ENCODE assay signal across 13 cellular contexts in the genomic region with DNA sequence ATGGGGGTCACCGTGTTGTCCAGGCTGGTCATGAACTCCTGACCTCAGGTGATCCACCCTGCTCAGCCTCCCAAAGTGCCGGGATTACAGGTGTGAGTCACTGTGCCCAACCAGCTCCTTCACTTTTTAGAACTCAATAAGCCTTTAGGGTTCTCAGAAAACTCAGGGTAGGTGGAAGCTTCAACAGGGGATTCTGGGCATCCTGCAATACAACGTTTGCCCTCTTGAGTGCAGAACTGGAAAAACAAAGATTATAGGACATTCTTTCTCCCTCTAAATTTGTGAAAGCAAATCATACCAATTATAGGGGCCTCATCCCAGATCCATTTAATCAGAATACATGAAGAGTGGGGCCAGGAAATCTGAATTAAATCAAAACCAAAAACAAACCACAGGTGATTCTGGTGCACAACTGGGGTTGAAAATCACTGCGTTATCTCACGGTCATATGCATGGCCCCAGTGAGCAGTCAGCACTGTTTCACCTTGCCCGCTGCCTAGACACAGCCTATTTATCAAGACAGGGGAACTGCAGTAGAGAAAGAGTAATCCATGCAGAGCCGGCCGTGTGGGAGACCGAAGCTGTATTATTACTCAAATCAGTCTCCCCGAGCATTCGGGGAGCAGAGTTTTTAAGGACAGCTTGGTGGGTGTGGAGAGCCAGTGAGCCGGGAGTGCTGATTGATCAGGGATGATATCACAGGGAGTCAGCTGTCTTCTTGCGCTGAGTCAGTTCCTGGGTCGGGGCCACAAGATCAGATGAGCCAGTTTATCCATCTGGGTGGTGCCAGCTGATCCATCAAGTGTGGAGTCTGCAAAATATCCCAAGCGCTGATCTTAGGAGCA. TPM values are rescaled to one million over a fixed set of nuclear protein-coding genes. Genes with fewer than 3 reads are reported as not detected.
DNase-seq lines count a peak whose midpoint lies in the region; ATAC-seq and TF ChIP-seq lines count a peak whose summit lies in the region.
"Had no signal": no experiment of that assay in that cellular context is flagged by ENCODE, and none has a peak within 500 bp of the region (broad histone marks: within the 10 kb centered on the region; RNA-seq: fewer than 3 reads in every experiment).

No MANE protein-coding gene starts in this region.

- H3K36me3 Mint-ChIP-seq in activated T-cell treated with anti-CD3 and anti-CD28 coated beads, Interleukin-2, amount 50 U/mL, for 4 hours (ENCODE audit: insufficient read depth): no peaks in the 10 kb centered on the region
- H3K36me3 Mint-ChIP-seq: stimulated activated memory B cell treated with anti-CD40 and anti-IgM and Interleukin-4, amounts not matched to agents 10 μg/mL and 1 μg/mL and 100 μg/mL, for 72 hours; WTC11 had no signal

- H3K4me3 Mint-ChIP-seq in activated T-cell treated with anti-CD3 and anti-CD28 coated beads, Interleukin-2, amount 50 U/mL, for 4 hours: no peak overlapping the region
- H3K4me3 Mint-ChIP-seq: stimulated activated memory B cell treated with anti-CD40 and anti-IgM and Interleukin-4, amounts not matched to agents 10 μg/mL and 1 μg/mL and 100 μg/mL, for 72 hours; WTC11 had no signal

- no peaks in the 10 kb centered on the region for H3K9me3 Mint-ChIP-seq in activated T-cell treated with anti-CD3 and anti-CD28 coated beads, Interleukin-2, amount 50 U/mL, for 4 hours
- H3K9me3 Mint-ChIP-seq: stimulated activated memory B cell treated with anti-CD40 and anti-IgM and Interleukin-4, amounts not matched to agents 10 μg/mL and 1 μg/mL and 100 μg/mL, for 72 hours; WTC11 had no signal

- ATAC-seq in HG02884 (IDR thresholded peaks at IDR 0.05; ENCODE audit: unreplicated experiment) (no peak), HG02870 (IDR thresholded peaks at IDR 0.05; ENCODE audit: unreplicated experiment) (no peak)
- ATAC-seq in activated T-cell treated with anti-CD3 and anti-CD28 coated beads, Interleukin-2, amount 50 U/mL, for 4 hours: no peak
- ATAC-seq: stimulated activated memory B cell treated with anti-CD40 and anti-IgM and Interleukin-4, amounts not matched to agents 10 μg/mL and 1 μg/mL and 100 μg/mL, for 72 hours had no signal

- peak; percentile 41 for DNase-seq in GM03348 (ENCODE audit: low spot score)
- DNase-seq in RWPE1 (ENCODE audit: low spot score): peak; percentile 46
- DNase-seq in fibroblast of gingiva (ENCODE audit: low read depth): peak; percentile 30
- peak; percentile 81 for DNase-seq in renal cortical epithelial cell (ENCODE audit: low read depth)
- no peak for DNase-seq in SKM-1 (lab: John Stamatoyannopoulos, UW; ENCODE audit: unreplicated experiment)
- DNase-seq in activated T-cell treated with anti-CD3 and anti-CD28 coated beads, Interleukin-2, amount 50 U/mL, for 4 hours: no peak
- DNase-seq: activated gamma-delta T cell treated with Interleukin-2 at 50 U/mL for 16 hours, NCI-H1105 treated with DMSO at 0.1 percent for 48 hours, small intestine had no signal

- H3K27ac ChIP-seq in RWPE1: peak overlapping the region; percentile 62

- no peak for TF ChIP-seq CTCF in RWPE1 (conservative IDR thresholded peaks at IDR 0.05; ENCODE audit: low read depth)

- H3K4me1 Mint-ChIP-seq in activated T-cell treated with anti-CD3 and anti-CD28 coated beads, Interleukin-2, amount 50 U/mL, for 4 hours (ENCODE audit: low read depth): peaks cover 23% of the 10 kb centered on the region

- CTCF ChIA-PET in RWPE1 (lab: Yijun Ruan, JAX): interaction anchor here (0.5 to 1.2 kb wide), 5 partner anchors 12 to 106 kb away, joined by 3 to 6 read pairs (median 4); no protein-coding TSS in a partner anchor

- H3K27me3 Mint-ChIP-seq in activated T-cell treated with anti-CD3 and anti-CD28 coated beads, Interleukin-2, amount 50 U/mL, for 4 hours (ENCODE audit: low read depth): peaks cover 32% of the 10 kb centered on the region

- POLR2A ChIA-PET in RWPE1 (lab: Yijun Ruan, JAX; ENCODE audit: low non-redundant PET): no interaction called here

RNA-seq across cellular contexts. Expression of gene TMEM44, which starts 58.4 kb away (rescaled TPM):
- total RNA-seq in renal cortical epithelial cell: 14.9 and 20.7 TPM in 2 replicates
- 1 to 10 TPM; 1.1 to 2.4 (median 2.0) TPM for total RNA-seq in activated T-cell treated with anti-CD3 and anti-CD28 coated beads, Interleukin-2, amount 50 U/mL, for 4 hours

Comparison
In these comparisons a context has a peak if more than half of its experiments do, and no peak if none do; other contexts are left out.
1. DNase-seq: peak in GM03348 (single experiment), RWPE1 (single experiment), fibroblast of gingiva (single experiment) and renal cortical epithelial cell (single experiment); none in SKM-1 (single experiment) and activated T-cell treated with anti-CD3 and anti-CD28 coated beads, Interleukin-2, amount 50 U/mL, for 4 hours (single experiment).